1 cellular context compared by ENCODE assay signal in the genomic region with DNA sequence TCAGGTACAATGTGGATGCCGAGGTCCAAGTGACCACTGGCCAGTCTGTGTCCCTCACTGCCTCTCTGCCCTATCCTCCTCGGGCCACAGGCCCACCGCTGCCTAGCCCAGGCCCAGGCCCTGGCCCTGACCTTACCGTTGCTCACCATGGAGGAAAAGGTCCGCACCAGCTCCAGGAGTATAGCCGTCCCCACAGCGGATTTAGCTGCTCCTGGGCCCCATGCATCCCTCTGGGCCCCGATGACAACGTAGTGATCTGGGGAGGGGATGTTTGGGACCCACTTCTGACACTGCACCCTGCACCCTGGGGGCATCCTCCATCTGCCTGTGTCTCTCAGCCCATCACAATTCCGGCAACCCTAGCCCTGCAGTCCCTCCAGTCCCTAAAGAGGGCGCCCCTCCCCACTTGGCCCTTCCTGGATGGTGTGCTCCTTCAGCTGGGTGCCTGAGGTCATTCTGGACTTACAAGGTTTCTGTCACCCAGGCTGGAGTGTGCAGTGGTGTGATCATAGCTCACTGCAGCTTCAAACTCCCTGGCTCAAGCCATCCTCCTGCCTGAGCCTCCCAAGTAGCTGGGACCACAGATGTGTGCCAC.
TF ChIP-seq lines count a peak whose summit lies in the region.

No MANE protein-coding gene starts in this region.

TF ChIP-seq in IMR-90, 13 proteins besides CTCF, POLR2A, EP300 and RAD21 (continued from another document):
- TF ChIP-seq, protein P1, sequence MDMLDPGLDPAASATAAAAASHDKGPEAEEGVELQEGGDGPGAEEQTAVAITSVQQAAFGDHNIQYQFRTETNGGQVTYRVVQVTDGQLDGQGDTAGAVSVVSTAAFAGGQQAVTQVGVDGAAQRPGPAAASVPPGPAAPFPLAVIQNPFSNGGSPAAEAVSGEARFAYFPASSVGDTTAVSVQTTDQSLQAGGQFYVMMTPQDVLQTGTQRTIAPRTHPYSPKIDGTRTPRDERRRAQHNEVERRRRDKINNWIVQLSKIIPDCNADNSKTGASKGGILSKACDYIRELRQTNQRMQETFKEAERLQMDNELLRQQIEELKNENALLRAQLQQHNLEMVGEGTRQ (IDR thresholded peaks at IDR 0.05; ENCODE audit: low read depth, low read length) = no peak
- TF ChIP-seq RFX5 (IDR thresholded peaks at IDR 0.05; ENCODE audit: low read depth, low read length) = no peak
- no peak for TF ChIP-seq BHLHE40 (IDR thresholded peaks at IDR 0.05; ENCODE audit: low read depth, low read length)
- TF ChIP-seq MXI1 (IDR thresholded peaks at IDR 0.05; ENCODE audit: borderline replicate concordance, low read depth, low read length) = no peak
- TF ChIP-seq RCOR1 (IDR thresholded peaks at IDR 0.05; ENCODE audit: insufficient replicate concordance, low read length) = no peak
- TF ChIP-seq SMC3 (IDR thresholded peaks at IDR 0.05; ENCODE audit: low read depth, low read length) = no peak
- TF ChIP-seq NFE2L2 (IDR thresholded peaks at IDR 0.05; ENCODE audit: low read depth, low read length) = no peak
- TF ChIP-seq CEBPB (IDR thresholded peaks at IDR 0.05; ENCODE audit: low read depth, low read length) = no peak
- no peak for TF ChIP-seq CHD1 (IDR thresholded peaks at IDR 0.05; ENCODE audit: low read depth, low read length)
- no peak for TF ChIP-seq MAZ (IDR thresholded peaks at IDR 0.05; ENCODE audit: borderline replicate concordance, low read depth, low read length)
